16 cellular contexts compared by ENCODE assay signal in genomic region chr3:61948699-61949305, GRCh38.
DNase-seq lines count a peak whose midpoint lies in the region; ATAC-seq and TF ChIP-seq lines count a peak whose summit lies in the region.
"Had no signal": no experiment of that assay in that cellular context is flagged by ENCODE, and none has a peak within 500 bp of the region (broad histone marks: within the 10 kb centered on the region; RNA-seq: fewer than 3 reads in every experiment).

No MANE protein-coding gene starts in this region.

- no peak overlapping the region for H3K4me3 Mint-ChIP-seq in effector memory CD8-positive, alpha-beta T cell

- no peak for ATAC-seq in heart right ventricle
- ATAC-seq in psoas muscle: no peak
- ATAC-seq in effector memory CD8-positive, alpha-beta T cell (replicated peaks): no peak
- no peak for ATAC-seq in foreskin keratinocyte

- H3K36me3 ChIP-seq in cardiac muscle cell: no peaks in the 10 kb centered on the region
- H3K36me3 ChIP-seq in heart right ventricle: no peaks in the 10 kb centered on the region
- no peaks in the 10 kb centered on the region for H3K36me3 ChIP-seq in adipocyte (ENCODE audit: control insufficient read depth, insufficient read depth, low read length, severe bottlenecking)
- H3K36me3 ChIP-seq in psoas muscle (ENCODE audit: insufficient read depth in 1 of 2, low read depth in 1 of 2): no peaks in the 10 kb centered on the region
- H3K36me3 ChIP-seq in trophoblast cell (ENCODE audit: control insufficient read depth in 1 of 2, insufficient read depth in 2 of 2, low read length in 2 of 2): no peaks in the 10 kb centered on the region

- H3K4ac ChIP-seq in trophoblast cell (ENCODE audit: low read depth, low read length): no peak overlapping the region

- H3K27me3 ChIP-seq in cardiac muscle cell (no peaks in the 10 kb centered on the region), heart right ventricle (no peaks in the 10 kb centered on the region), adipocyte (replicated peaks; ENCODE audit: control insufficient read depth, insufficient read depth, low read length) (no peaks in the 10 kb centered on the region), psoas muscle (ENCODE audit: insufficient read depth in 3 of 3, low read length in 2 of 3) (no peaks in the 10 kb centered on the region), trophoblast cell (ENCODE audit: insufficient read depth, low read length) (no peaks in the 10 kb centered on the region), foreskin keratinocyte (no peaks in the 10 kb centered on the region)

- no peak overlapping the region for H4K8ac ChIP-seq in trophoblast cell (ENCODE audit: low read depth, low read length)

- H3K4me1 ChIP-seq in cardiac muscle cell (ENCODE audit: low read depth): peaks cover 52% of the 10 kb centered on the region
- peaks cover 4 to 67% (median 26%) of the 10 kb centered on the region in 9 donors for H3K4me1 ChIP-seq in heart right ventricle
- peaks cover 68% of the 10 kb centered on the region for H3K4me1 ChIP-seq in adipocyte (ENCODE audit: control insufficient read depth, insufficient read depth, low read length)
- peaks cover 58% of the 10 kb centered on the region for H3K4me1 ChIP-seq in psoas muscle
- peaks cover 0 to 5% of the 10 kb centered on the region in 2 experiments for H3K4me1 ChIP-seq in trophoblast cell (ENCODE audit: control insufficient read depth in 1 of 2, insufficient read depth in 2 of 2, low read length in 2 of 2)
- H3K4me1 ChIP-seq in foreskin keratinocyte: no peaks in the 10 kb centered on the region

- peak overlapping the region; percentile 20 for H3K27ac ChIP-seq in cardiac muscle cell
- peak overlapping the region in 3 of 10 donors; percentile 2 to 17 (median 12) for H3K27ac ChIP-seq in heart right ventricle
- H3K27ac ChIP-seq in psoas muscle: peak overlapping the region; percentile 19
- no peak overlapping the region for H3K27ac ChIP-seq in trophoblast cell (ENCODE audit: low read depth, low read length)
- no peak overlapping the region for H3K27ac ChIP-seq in foreskin keratinocyte
- H3K27ac ChIP-seq: C4-2B had no signal

- H2BK12ac ChIP-seq in trophoblast cell (ENCODE audit: low read length): no peak overlapping the region

- no peak overlapping the region for H3K23ac ChIP-seq in trophoblast cell (ENCODE audit: low read length)

- DNase-seq in cardiac muscle cell (ENCODE audit: low read depth in 1 of 2, low spot score in 1 of 2) (no peak), heart right ventricle (no peak), adipocyte (ENCODE audit: low read depth) (no peak), psoas muscle (no peak), DMS114 treated with DMSO at 0.1 percent for 48 hours (lab: John Stamatoyannopoulos, UW; ENCODE audit: unreplicated experiment) (no peak), trophoblast cell (no peak), foreskin keratinocyte (no peak)
- DNase-seq in effector memory CD8-positive, alpha-beta T cell: no peak
- DNase-seq: GF-D8, NCI-H1048, NCI-H1436 treated with DMSO at 0.1 percent for 48 hours, NCI-H2081, NCI-H748 treated with DMSO at 0.1 percent for 48 hours, RPMI8226, SIG-M5 had no signal

- no peaks in the 10 kb centered on the region for H3K4me1 Mint-ChIP-seq in effector memory CD8-positive, alpha-beta T cell (ENCODE audit: low read depth in 2 of 2)

- intact Hi-C loops in heart right ventricle (cut with DNase I) (no loop called here), psoas muscle (cut with DNase I) (loop anchor here in 1 of 2 donors (10.0 kb wide), 1 partner anchor 236 kb away; no protein-coding TSS in a partner anchor)

- H3K27me3 Mint-ChIP-seq in effector memory CD8-positive, alpha-beta T cell: no peaks in the 10 kb centered on the region

- no peaks in the 10 kb centered on the region for H3K9me3 ChIP-seq in cardiac muscle cell (ENCODE audit: low read depth)
- no peaks in the 10 kb centered on the region for H3K9me3 ChIP-seq in heart right ventricle
- no peaks in the 10 kb centered on the region for H3K9me3 ChIP-seq in adipocyte (ENCODE audit: control insufficient read depth, low read length)
- H3K9me3 ChIP-seq in psoas muscle: no peaks in the 10 kb centered on the region
- no peaks in the 10 kb centered on the region for H3K9me3 ChIP-seq in trophoblast cell (ENCODE audit: insufficient read depth, low read depth, low read length)

- H3K79me1 ChIP-seq in trophoblast cell (ENCODE audit: low read length): peaks cover 4% of the 10 kb centered on the region

- no peaks in the 10 kb centered on the region for H3K36me3 Mint-ChIP-seq in effector memory CD8-positive, alpha-beta T cell (ENCODE audit: insufficient read depth)

- no peak overlapping the region for H3K4me2 ChIP-seq in trophoblast cell (ENCODE audit: low read length)

- 56 to 66% methylated on average over 5 of the region's 5 CpGs for WGBS in heart right ventricle, 2 donors
- WGBS in psoas muscle, 3 donors: 40 to 75% (median 46%) methylated on average over 5 of the region's 5 CpGs
- whole genome bisulfite sequencing in trophoblast cell (ENCODE audit: extremely low coverage, insufficient coverage, insufficient read length): no CpG with 5 or more reads among the region's 5 CpGs

- no peak overlapping the region for H2BK5ac ChIP-seq in trophoblast cell (ENCODE audit: low read depth, low read length, poor library complexity)

- H4K12ac ChIP-seq in trophoblast cell (ENCODE audit: low read depth, low read length): no peak overlapping the region

- TF ChIP-seq CTCF in cardiac muscle cell (IDR thresholded peaks at IDR 0.05; ENCODE audit: low read depth, low read length): no peak
- no peak for TF ChIP-seq CTCF in heart right ventricle (IDR thresholded peaks at IDR 0.05)
- no peak for TF ChIP-seq CTCF in psoas muscle (IDR thresholded peaks at IDR 0.05)
- TF ChIP-seq CTCF in foreskin keratinocyte (conservative IDR thresholded peaks at IDR 0.05): no peak

- H2AFZ ChIP-seq in trophoblast cell (ENCODE audit: insufficient read depth, low read length, poor library complexity): no peak overlapping the region

- no peak overlapping the region for H3K4me3 ChIP-seq in cardiac muscle cell
- H3K4me3 ChIP-seq in heart right ventricle: no peak overlapping the region
- H3K4me3 ChIP-seq in adipocyte (ENCODE audit: low read length): no peak overlapping the region
- H3K4me3 ChIP-seq in psoas muscle: no peak overlapping the region
- no peak overlapping the region for H3K4me3 ChIP-seq in trophoblast cell (ENCODE audit: low read depth, low read length)

- H4K91ac ChIP-seq in trophoblast cell (ENCODE audit: low read depth, low read length): no peak overlapping the region

- H3K79me2 ChIP-seq in trophoblast cell (ENCODE audit: control insufficient read depth, insufficient read depth, low read length, poor library complexity): no peaks in the 10 kb centered on the region

- no peak overlapping the region for H3K27ac Mint-ChIP-seq in effector memory CD8-positive, alpha-beta T cell

- no peak overlapping the region for H2BK120ac ChIP-seq in trophoblast cell (ENCODE audit: insufficient read depth, low read length, poor library complexity)

- H3K9me3 Mint-ChIP-seq in effector memory CD8-positive, alpha-beta T cell: peaks cover 10% of the 10 kb centered on the region in 2 donors

- no peak overlapping the region for H3K18ac ChIP-seq in trophoblast cell (ENCODE audit: low read length)

- H2AK5ac ChIP-seq in trophoblast cell (ENCODE audit: low read length): no peak overlapping the region

- no peak overlapping the region for H3K14ac ChIP-seq in trophoblast cell (ENCODE audit: low read length)

- H3K9ac ChIP-seq in adipocyte (ENCODE audit: low read length): peak overlapping the region; percentile 55
- H3K9ac ChIP-seq in trophoblast cell (ENCODE audit: low read length): no peak overlapping the region

Comparison
In these comparisons a context has a peak if more than half of its experiments do, and no peak if none do; other contexts are left out.
1. H3K27ac ChIP-seq: peak in cardiac muscle cell (single experiment) and psoas muscle (single experiment); none in trophoblast cell (single experiment) and foreskin keratinocyte (single experiment).